In the genomic region with DNA sequence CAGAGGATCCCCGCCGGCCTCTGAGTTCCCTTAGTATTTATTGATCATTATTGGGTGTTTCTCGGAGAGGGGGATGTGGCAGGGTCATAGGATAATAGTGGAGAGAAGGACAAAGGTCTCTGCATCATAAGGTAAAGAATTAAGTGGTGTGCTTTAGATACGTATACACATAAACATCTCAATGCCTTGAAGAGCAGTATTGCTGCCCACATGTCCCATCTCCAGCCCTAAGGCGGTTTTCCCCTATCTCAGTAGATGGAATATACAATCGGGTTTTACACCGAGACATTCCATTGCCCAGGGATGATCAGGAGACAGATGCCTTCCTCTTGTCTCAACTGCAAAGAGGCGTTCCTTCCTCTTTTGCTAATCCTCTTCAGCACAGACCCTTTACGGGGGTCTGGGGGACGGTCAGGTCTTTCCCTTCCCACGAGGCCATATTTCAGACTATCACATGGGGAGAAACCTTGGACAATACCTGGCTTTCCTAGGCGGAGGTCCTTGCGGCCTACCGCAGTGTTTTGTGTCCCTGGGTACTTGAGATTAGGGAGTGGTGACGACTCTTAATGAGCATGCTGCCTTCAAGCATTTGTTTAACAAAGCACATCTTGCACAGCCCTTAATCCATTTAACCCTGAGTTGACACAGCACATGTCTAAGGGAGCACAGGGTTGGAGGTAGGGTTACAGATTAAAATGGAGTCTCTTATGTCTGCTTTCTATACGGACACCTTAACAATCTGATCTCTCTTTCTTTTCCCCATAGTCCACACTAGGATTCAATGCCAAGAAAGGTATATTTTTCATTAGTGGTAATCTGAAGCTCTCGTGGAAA, we compare ENCODE assay signal across 7 cellular contexts. TPM values are rescaled to one million over a fixed set of nuclear protein-coding genes. Genes with fewer than 3 reads are reported as not detected.
A peak's percentile ranks its signal among the peaks of the same experiment; 100 is the strongest.
DNase-seq lines count a peak whose midpoint lies in the region; ATAC-seq and TF ChIP-seq lines count a peak whose summit lies in the region.
"Not testable (repeated sequence)": the region's sequence is repeated elsewhere in the genome, so short reads cannot be mapped to it uniquely, and the experiment has no call there.
"Had no signal": no experiment of that assay in that cellular context is flagged by ENCODE, and none has a peak within 500 bp of the region (broad histone marks: within the 10 kb centered on the region; RNA-seq: fewer than 3 reads in every experiment).

No MANE protein-coding gene starts in this region.

- H3K9ac ChIP-seq in H9 (ENCODE audit: extremely low read depth, insufficient read length, low read length) = not testable (repeated sequence)

- H3K56ac ChIP-seq in H9 (ENCODE audit: insufficient read length, low read depth, low read length) = not testable (repeated sequence)

- intact Hi-C loops in activated CD8-positive, alpha-beta T cell treated with anti-CD3 and anti-CD28 coated beads for 36 hours (cut with micrococcal nuclease); natural killer cell (cut with micrococcal nuclease): not testable (repeated sequence)
- intact Hi-C loops in MCF 10A (cut with micrococcal nuclease) = loop anchor here (2.0 kb wide), 1 partner anchor 67 kb away; no protein-coding TSS in a partner anchor

- not testable (repeated sequence) for H2BK12ac ChIP-seq in H9 (ENCODE audit: insufficient read length, low read depth, low read length)

- CTCF ChIA-PET in activated CD8-positive, alpha-beta T cell treated with anti-CD3 and anti-CD28 coated beads for 36 hours (lab: Charles Lee) = interaction anchor here (1.2 kb wide), 1 partner anchor 66 kb away, joined by 5 read pairs; no protein-coding TSS in a partner anchor
- CTCF ChIA-PET in MCF 10A (lab: Yijun Ruan, JAX) = interaction anchor here (1.8 to 3.5 kb wide), 3 partner anchors 8 to 89 kb away, joined by 7 to 41 read pairs (median 13); partner anchors contain the start of gene TOMM40L

- H2AK5ac ChIP-seq in H9 (ENCODE audit: insufficient read length, low read length) = not testable (repeated sequence)

- not testable (repeated sequence) for H3K9me3 ChIP-seq in H9 (ENCODE audit: control insufficient read depth, low read depth, low read length)

- not testable (repeated sequence) for H3K27me3 ChIP-seq in H9 (ENCODE audit: insufficient read depth, low read length)

- H3K4ac ChIP-seq in H9 (ENCODE audit: low read depth, low read length) = not testable (repeated sequence)

- not testable (repeated sequence) for H3K14ac ChIP-seq in H9 (ENCODE audit: insufficient read depth, low read length)

- not testable (repeated sequence) for H3K18ac ChIP-seq in H9 (ENCODE audit: insufficient read length, low read depth, low read length)

- H2AFZ ChIP-seq in H9 (ENCODE audit: low read length) = not testable (repeated sequence)

- ATAC-seq in activated CD8-positive, alpha-beta T cell treated with anti-CD3 and anti-CD28 coated beads for 36 hours; natural killer cell: not testable (repeated sequence)

- not testable (repeated sequence) for H2BK120ac ChIP-seq in H9 (ENCODE audit: low read depth, low read length, poor library complexity, severe bottlenecking)

- H3K79me1 ChIP-seq in H9 (ENCODE audit: insufficient read depth, low read depth, low read length, poor library complexity, severe bottlenecking) = not testable (repeated sequence)

- H3K27ac Mint-ChIP-seq in H9 (peak overlapping the region; percentile 68 to 92 (median 73); a peak in 5 of 7 replicates), MCF 10A (ENCODE audit: low read depth, unreplicated experiment) (peak overlapping the region; percentile 100), natural killer cell (peak overlapping the region; percentile 98)
- H3K27ac Mint-ChIP-seq in activated CD8-positive, alpha-beta T cell treated with anti-CD3 and anti-CD28 coated beads for 36 hours = not testable (repeated sequence)

- WGBS in H9 (ENCODE audit: extremely low coverage, insufficient read length, low lambda C conversion rate) = no CpG with 5 or more reads among the region's 17 CpGs

- H4K20me1 ChIP-seq in H9 (ENCODE audit: control insufficient read depth, insufficient read depth, insufficient read length) = not testable (repeated sequence)

- H3K4me3 Mint-ChIP-seq in H9 (peak overlapping the region; percentile 98 to 99), natural killer cell (peak overlapping the region; percentile 97)
- H3K4me3 Mint-ChIP-seq in activated CD8-positive, alpha-beta T cell treated with anti-CD3 and anti-CD28 coated beads for 36 hours = peak overlapping the region; percentile 90
- not testable (repeated sequence) for H3K4me3 Mint-ChIP-seq in MCF 10A (ENCODE audit: unreplicated experiment)

- not testable (repeated sequence) for DNase-seq in H9; activated CD8-positive, alpha-beta T cell treated with anti-CD3 and anti-CD28 coated beads for 36 hours; MCF 10A (ENCODE audit: unreplicated experiment); natural killer cell
- peak; percentile 94 for DNase-seq in NCI-H82 (lab: John Stamatoyannopoulos, UW)

- not testable (repeated sequence) for H3T11ph ChIP-seq in H9 (ENCODE audit: low read length)

- not testable (repeated sequence) for H3K27me3 Mint-ChIP-seq in H9 (ENCODE audit: low read depth); activated CD8-positive, alpha-beta T cell treated with anti-CD3 and anti-CD28 coated beads for 36 hours; MCF 10A (ENCODE audit: insufficient read depth, unreplicated experiment); natural killer cell (ENCODE audit: low read depth in 2 of 2)

- not testable (repeated sequence) for H3K23ac ChIP-seq in H9 (ENCODE audit: insufficient read length, low read depth, low read length)

- H4K5ac ChIP-seq in H9 (ENCODE audit: insufficient read length, low read depth, low read length) = not testable (repeated sequence)

- not testable (repeated sequence) for BruUV-seq in MCF 10A (replicated peaks; lab: Mats Ljungman, UMichigan)

- H3K4me1 Mint-ChIP-seq in H9 = peaks cover 29 to 31% of the 10 kb centered on the region in 2 experiments
- H3K4me1 Mint-ChIP-seq in activated CD8-positive, alpha-beta T cell treated with anti-CD3 and anti-CD28 coated beads for 36 hours (ENCODE audit: low read depth) = peaks cover 15% of the 10 kb centered on the region
- H3K4me1 Mint-ChIP-seq in MCF 10A (ENCODE audit: insufficient read depth, unreplicated experiment) = peaks cover 13% of the 10 kb centered on the region
- H3K4me1 Mint-ChIP-seq in natural killer cell = peaks cover 24 to 26% of the 10 kb centered on the region in 2 donors

- POLR2A ChIA-PET in activated CD8-positive, alpha-beta T cell treated with anti-CD3 and anti-CD28 coated beads for 36 hours (lab: Charles Lee) = interaction anchor here (0.8 kb wide), 1 partner anchor 217 kb away, joined by 3 read pairs; no protein-coding TSS in a partner anchor
- POLR2A ChIA-PET in MCF 10A (lab: Yijun Ruan, JAX) = interaction anchor here (0.6 to 3.6 kb wide), 7 partner anchors 16 to 149 kb away, joined by 3 to 61 read pairs (median 14); partner anchors contain the start of genes APOA2, NDUFS2 and TOMM40L

- not testable (repeated sequence) for H2BK15ac ChIP-seq in H9 (ENCODE audit: low read depth, low read length)

- not testable (repeated sequence) for TF ChIP-seq CTCF in H9 (conservative IDR thresholded peaks at IDR 0.05); activated CD8-positive, alpha-beta T cell treated with anti-CD3 and anti-CD28 coated beads for 36 hours (IDR thresholded peaks at IDR 0.05); MCF 10A (IDR thresholded peaks at IDR 0.05; ENCODE audit: unreplicated experiment); natural killer cell (IDR thresholded peaks at IDR 0.05)

- not testable (repeated sequence) for H2BK5ac ChIP-seq in H9 (ENCODE audit: insufficient read length, low read length)

- H4K91ac ChIP-seq in H9 (ENCODE audit: insufficient read length, low read depth, low read length) = not testable (repeated sequence)

- not testable (repeated sequence) for H3K9me3 Mint-ChIP-seq in H9; activated CD8-positive, alpha-beta T cell treated with anti-CD3 and anti-CD28 coated beads for 36 hours; MCF 10A (ENCODE audit: unreplicated experiment); natural killer cell

- not testable (repeated sequence) for H3K4me1 ChIP-seq in H9 (ENCODE audit: insufficient read depth, low read length)

- not testable (repeated sequence) for H3K4me2 ChIP-seq in H9 (ENCODE audit: insufficient read depth, insufficient read length, low read length)

- not testable (repeated sequence) for H3K79me2 ChIP-seq in H9 (ENCODE audit: insufficient read depth, low read length)

- not testable (repeated sequence) for H3K27ac ChIP-seq in H9 (ENCODE audit: insufficient read length, low read depth, low read length)

- H3K23me2 ChIP-seq in H9 (ENCODE audit: insufficient read length, low read depth, low read length, poor library complexity, severe bottlenecking) = peaks cover 12% of the 10 kb centered on the region

- H2BK20ac ChIP-seq in H9 (ENCODE audit: low read depth, low read length, poor library complexity, severe bottlenecking) = not testable (repeated sequence)

- not testable (repeated sequence) for H4K8ac ChIP-seq in H9 (replicated peaks; ENCODE audit: insufficient read length, low read depth, low read length)

- H3K36me3 Mint-ChIP-seq in H9 (ENCODE audit: insufficient read depth in 1 of 3, low read depth in 3 of 3); activated CD8-positive, alpha-beta T cell treated with anti-CD3 and anti-CD28 coated beads for 36 hours (ENCODE audit: low read depth); natural killer cell: not testable (repeated sequence)
- H3K36me3 Mint-ChIP-seq in MCF 10A (ENCODE audit: insufficient read depth, unreplicated experiment) = peaks cover 28% of the 10 kb centered on the region

RNA-seq across cellular contexts. Expression of gene SDHC, which starts 1.9 kb away (rescaled TPM):
- total RNA-seq in H9 (2021) = 198 and 206 TPM in 2 replicates
- total RNA-seq in activated CD8-positive, alpha-beta T cell treated with anti-CD3 and anti-CD28 coated beads for 36 hours = 100 to 1,000 TPM; 160 to 175 TPM
- 204 and 224 TPM in 2 replicates for total RNA-seq in MCF 10A (2022)
- 10 to 100 TPM; 74.5 to 97.3 (median 86.0) TPM for total RNA-seq in natural killer cell

RNA-seq across cellular contexts. Expression of gene MPZ, which starts 6.3 kb away (rescaled TPM):
- 2.7 and 3.6 TPM in 2 replicates for total RNA-seq in H9 (2021)
- total RNA-seq in activated CD8-positive, alpha-beta T cell treated with anti-CD3 and anti-CD28 coated beads for 36 hours = 1 to 10 TPM; 2.8 to 3.3 TPM
- total RNA-seq in MCF 10A (2022) = 0.29 and 0.37 TPM in 2 replicates
- 1 to 10 TPM; 4.6 to 9.0 (median 8.7) TPM for total RNA-seq in natural killer cell

RNA-seq across cellular contexts. Expression of gene CFAP126, which starts 51.6 kb away (rescaled TPM):
- not detected in 2 replicates for total RNA-seq in H9 (2021)
- total RNA-seq in activated CD8-positive, alpha-beta T cell treated with anti-CD3 and anti-CD28 coated beads for 36 hours = not detected
- not detected in 2 replicates for total RNA-seq in MCF 10A (2022)
- total RNA-seq in natural killer cell = not detected
- total RNA-seq: heart left ventricle, M059J had no signal

RNA-seq across cellular contexts. Expression of gene PCP4L1, which starts 57.5 kb away (rescaled TPM):
- total RNA-seq in H9 (2021) (0.66 and 0.83 TPM in 2 replicates), MCF 10A (2022) (not detected in 2 replicates), natural killer cell (not detected)
- under 1 TPM in 1 of 2 experiments, not detected in 1; 0.18 TPM for total RNA-seq in activated CD8-positive, alpha-beta T cell treated with anti-CD3 and anti-CD28 coated beads for 36 hours
- total RNA-seq: M059J had no signal
